ENCODE assay signal across 8 cellular contexts in the genomic region with DNA sequence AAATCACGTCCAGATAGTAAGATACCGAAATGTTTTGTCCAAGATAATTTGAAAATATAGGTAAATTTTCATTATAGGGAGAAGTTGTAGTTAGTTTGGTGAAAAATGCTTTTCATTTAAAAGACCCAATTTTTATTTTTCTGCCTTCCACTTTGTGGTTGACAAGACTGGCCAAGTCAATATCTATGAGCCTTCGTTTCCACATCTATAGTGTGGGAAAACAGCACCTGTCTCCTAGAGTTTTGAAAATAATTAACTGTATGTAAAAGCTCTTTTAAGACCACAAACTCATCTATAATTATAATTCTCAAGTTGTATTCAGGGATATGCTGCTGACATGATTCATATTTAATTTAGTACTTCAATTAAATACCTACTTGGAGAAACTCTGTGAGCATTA.
"Had no signal": no experiment of that assay in that cellular context is flagged by ENCODE, and none has a peak within 500 bp of the region (broad histone marks: within the 10 kb centered on the region; RNA-seq: fewer than 3 reads in every experiment).

No MANE protein-coding gene starts in this region.

- H3K4me3 ChIP-seq: GM12878 had no signal

- FAIRE-seq: G401.6, GM12878, GM12891, GM12892, GM18507, GM19239 had no signal

- DNase-seq: GDM1, GF-D8 had no signal

- ATAC-seq: GM12878 had no signal
